Comparison of ENCODE assay signal across 12 cellular contexts in genomic region chr3:27171113-27171512, GRCh38.
A peak's percentile ranks its signal among the peaks of the same experiment; 100 is the strongest.
DNase-seq lines count a peak whose midpoint lies in the region; ATAC-seq and TF ChIP-seq lines count a peak whose summit lies in the region.
"Had no signal": no experiment of that assay in that cellular context is flagged by ENCODE, and none has a peak within 500 bp of the region (broad histone marks: within the 10 kb centered on the region; RNA-seq: fewer than 3 reads in every experiment).

No MANE protein-coding gene starts in this region.

- no peak overlapping the region for H3K4me3 Mint-ChIP-seq in osteocyte (ENCODE audit: unreplicated experiment)

- H3K36me3 ChIP-seq in HAP-1 (replicated peaks) = no peaks in the 10 kb centered on the region

- no peaks in the 10 kb centered on the region for H3K9me3 ChIP-seq in HAP-1

- H3K36me3 Mint-ChIP-seq in osteocyte (ENCODE audit: unreplicated experiment) = peaks cover 3% of the 10 kb centered on the region

- H3K9me3 Mint-ChIP-seq in osteocyte (ENCODE audit: unreplicated experiment) = no peaks in the 10 kb centered on the region

- TF ChIP-seq CTCF in GM12865 (IDR thresholded peaks at IDR 0.05; ENCODE audit: insufficient read depth, low read depth, low read length, missing control alignments) = no peak
- no peak for TF ChIP-seq CTCF in osteocyte (IDR thresholded peaks at IDR 0.05)

- ATAC-seq in GM19468 (IDR thresholded peaks at IDR 0.05; ENCODE audit: extremely low read depth, unreplicated experiment) (peak; percentile 88), HG03066 (IDR thresholded peaks at IDR 0.05; ENCODE audit: low read depth, unreplicated experiment) (peak; percentile 64), HG03280 (IDR thresholded peaks at IDR 0.05; ENCODE audit: unreplicated experiment) (no peak)
- ATAC-seq: activated CD4-positive, CD25-positive, alpha-beta regulatory T cell treated with anti-CD3 and anti-CD28 coated beads, Interleukin-2, amount 50 U/mL, for 24 hours had no signal

- H3K27me3 Mint-ChIP-seq in osteocyte (ENCODE audit: unreplicated experiment) = no peaks in the 10 kb centered on the region

- DNase-seq in GM12865 (ENCODE audit: low read depth) (peak; percentile 15), NOMO-1 (lab: John Stamatoyannopoulos, UW; ENCODE audit: unreplicated experiment in 2 of 2) (peak; percentile 80 to 99), osteocyte (ENCODE audit: extremely low spot score, unreplicated experiment) (no peak), HAP-1 (ENCODE audit: low spot score in 2 of 2) (no peak), GM19240 (ENCODE audit: insufficient read length, low spot score) (no peak)
- DNase-seq: activated effector memory CD4-positive, alpha-beta T cell treated with Interleukin-2 at 50 U/mL for 16 hours; NCI-H146; RPMI8226 had no signal

- no peak overlapping the region for H3K4me3 ChIP-seq in GM12865 (ENCODE audit: low read depth, low read length)
- no peak overlapping the region for H3K4me3 ChIP-seq in HAP-1

- H3K4me1 ChIP-seq in HAP-1 = no peaks in the 10 kb centered on the region

- no peak overlapping the region for H3K27ac Mint-ChIP-seq in osteocyte (ENCODE audit: unreplicated experiment)

- H3K4me1 Mint-ChIP-seq in osteocyte (ENCODE audit: unreplicated experiment) = peaks cover 33% of the 10 kb centered on the region

- no peaks in the 10 kb centered on the region for H3K27me3 ChIP-seq in HAP-1 (ENCODE audit: low read depth)

- in situ Hi-C loops in HAP-1 (cut with MboI; ENCODE audit: low sequenced_read_pairs) = no loop called here

Comparison
In these comparisons a context has a peak if more than half of its experiments do, and no peak if none do; other contexts are left out.
1. DNase-seq: peak in GM12865 (single experiment) and NOMO-1 (2 of 2); none in osteocyte (single experiment), HAP-1 (0 of 2) and GM19240 (single experiment).